20 cellular contexts compared by ENCODE assay signal in the genomic region with DNA sequence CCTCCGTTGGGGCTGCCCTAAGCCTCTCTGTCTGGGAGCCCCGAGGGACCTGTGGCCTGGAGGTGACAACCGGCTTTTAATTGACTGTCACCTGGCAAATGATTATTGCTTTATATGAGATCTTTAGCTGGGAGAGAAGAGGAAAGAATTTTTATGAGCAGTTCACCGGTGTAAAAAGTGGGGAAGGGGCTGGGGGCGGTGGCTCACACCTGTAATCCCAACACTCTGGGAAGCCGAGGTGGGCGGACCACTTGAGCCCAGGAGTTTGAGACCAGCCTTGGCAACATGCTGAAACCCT. TPM values are rescaled to one million over a fixed set of nuclear protein-coding genes. Genes with fewer than 3 reads are reported as not detected.
DNase-seq lines count a peak whose midpoint lies in the region; ATAC-seq and TF ChIP-seq lines count a peak whose summit lies in the region.
"Had no signal": no experiment of that assay in that cellular context is flagged by ENCODE, and none has a peak within 500 bp of the region (broad histone marks: within the 10 kb centered on the region; RNA-seq: fewer than 3 reads in every experiment).

No MANE protein-coding gene starts in this region.

- peaks cover 11% of the 10 kb centered on the region for H3K79me1 ChIP-seq in neuronal stem cell (ENCODE audit: low read depth, low read length)

- CTCF ChIA-PET in OCI-LY7 (lab: Charles Lee; ENCODE audit: unreplicated experiment), result interaction anchor here (1.1 kb wide), 1 partner anchor 20 kb away, joined by 4 read pairs; no protein-coding TSS in a partner anchor
- CTCF ChIA-PET in activated CD4-positive, alpha-beta T cell treated with anti-CD3 and anti-CD28 coated beads for 36 hours (lab: Charles Lee), result interaction anchor here (0.7 to 1.5 kb wide), 4 partner anchors 13 to 88 kb away, joined by 3 to 9 read pairs (median 4); no protein-coding TSS in a partner anchor

- WGBS in neuronal stem cell (ENCODE audit: extremely low coverage in 2 of 2, insufficient read length in 2 of 2, insufficient replicate concordance in 1 of 2), 2 donors, result no CpG with 5 or more reads among the region's 7 CpGs

- H4K8ac ChIP-seq in neuronal stem cell (ENCODE audit: low read depth, low read length), result no peak overlapping the region

- H2AK5ac ChIP-seq in neuronal stem cell (ENCODE audit: low read depth, low read length), result no peak overlapping the region

- H2BK5ac ChIP-seq in neuronal stem cell (ENCODE audit: low read length), result no peak overlapping the region

- no peak overlapping the region for H3K27ac Mint-ChIP-seq in activated T-cell treated with anti-CD3 and anti-CD28 coated beads, Interleukin-2, amount 50 U/mL, for 24 hours
- H3K27ac Mint-ChIP-seq in activated CD4-positive, alpha-beta T cell treated with anti-CD3 and anti-CD28 coated beads for 36 hours, result no peak overlapping the region

- peaks cover 5 to 23% (median 20%) of the 10 kb centered on the region in 11 experiments; a peak in 19 of 22 replicates for H4K20me1 ChIP-seq in BLaER1 treated with 17β-estradiol and CSF1 and Interleukin-3, amounts not matched to agents 10 nM and 100 nM
- peaks cover 9% of the 10 kb centered on the region for H4K20me1 ChIP-seq in OCI-LY7 (ENCODE audit: insufficient read depth, low read length)

- H3K79me2 ChIP-seq in OCI-LY7 (ENCODE audit: insufficient read depth, low read depth, low read length), result peaks cover 23% of the 10 kb centered on the region

- POLR2A ChIA-PET in OCI-LY7 (lab: Charles Lee), result interaction anchor here (0.6 kb wide), 2 partner anchors 9 to 617 kb away, joined by 3 to 4 read pairs; no protein-coding TSS in a partner anchor
- POLR2A ChIA-PET in activated CD4-positive, alpha-beta T cell treated with anti-CD3 and anti-CD28 coated beads for 36 hours (lab: Charles Lee), result no interaction called here

- no peaks in the 10 kb centered on the region for H3K9me3 ChIP-seq in BLaER1 treated with 17β-estradiol and CSF1 and Interleukin-3, amounts not matched to agents 10 nM and 100 nM (replicated peaks in 1 of 11)
- H3K9me3 ChIP-seq in OCI-LY7 (ENCODE audit: low read length) (no peaks in the 10 kb centered on the region), neuronal stem cell (replicated peaks in 1 of 2; ENCODE audit: control insufficient read depth in 2 of 2, insufficient read depth in 1 of 2, low read depth in 1 of 2, low read length in 2 of 2) (no peaks in the 10 kb centered on the region)
- H3K9me3 ChIP-seq: heart left ventricle, lower lobe of right lung had no signal

- intact Hi-C loops in OCI-LY7 (cut with micrococcal nuclease; ENCODE audit: unreplicated experiment), result no loop called here
- intact Hi-C loops in activated CD4-positive, alpha-beta T cell treated with anti-CD3 and anti-CD28 coated beads for 36 hours (cut with DNase I, micrococcal nuclease), result loop anchor here (5.0 to 10.0 kb wide), 2 partner anchors 64 to 163 kb away; partner anchors contain the start of gene GPR146 (in 1 of the 2)

- H2AFZ ChIP-seq in OCI-LY7 (ENCODE audit: low read length), result peak overlapping the region; percentile 38
- peak overlapping the region; percentile 87 for H2AFZ ChIP-seq in neuronal stem cell (ENCODE audit: low read length)

- no TSS peak for BruUV-seq in OCI-LY7 (replicated peaks; lab: Mats Ljungman, UMichigan)

- H4K91ac ChIP-seq in neuronal stem cell (ENCODE audit: low read depth, low read length, poor library complexity), result no peak overlapping the region

- peak overlapping the region in 8 of 11 experiments; percentile 63 to 94 (median 78); a peak in 15 of 22 replicates for H3K4me2 ChIP-seq in BLaER1 treated with 17β-estradiol and CSF1 and Interleukin-3, amounts not matched to agents 10 nM and 100 nM
- H3K4me2 ChIP-seq in OCI-LY7 (ENCODE audit: low read length) (peak overlapping the region; percentile 53), neuronal stem cell (ENCODE audit: insufficient read depth, low read length, poor library complexity, severe bottlenecking) (no peak overlapping the region)

- no peak overlapping the region for H2BK12ac ChIP-seq in neuronal stem cell (ENCODE audit: low read length)

- peak overlapping the region in 7 of 11 experiments; percentile 36 to 99 (median 63); a peak in 10 of 22 replicates for H3K27ac ChIP-seq in BLaER1 treated with 17β-estradiol and CSF1 and Interleukin-3, amounts not matched to agents 10 nM and 100 nM
- H3K27ac ChIP-seq in OCI-LY7 (ENCODE audit: low read depth, low read length, poor library complexity, severe bottlenecking) (peak overlapping the region; percentile 93), neuronal stem cell (replicated peaks; ENCODE audit: low read length) (no peak overlapping the region)
- H3K27ac ChIP-seq: heart left ventricle, lower lobe of right lung had no signal

- peaks cover 11% of the 10 kb centered on the region for H3K4me1 Mint-ChIP-seq in activated T-cell treated with anti-CD3 and anti-CD28 coated beads, Interleukin-2, amount 50 U/mL, for 24 hours (ENCODE audit: low read depth)
- peaks cover 11% of the 10 kb centered on the region for H3K4me1 Mint-ChIP-seq in activated CD4-positive, alpha-beta T cell treated with anti-CD3 and anti-CD28 coated beads for 36 hours

- peak; percentile 74 for DNase-seq in OCI-LY7 (ENCODE audit: low spot score)
- DNase-seq in epithelial cell of proximal tubule (ENCODE audit: low read depth), result no peak
- no peak for DNase-seq in neuronal stem cell (ENCODE audit: low spot score)
- DNase-seq in activated T-cell treated with anti-CD3 and anti-CD28 coated beads, Interleukin-2, amount 50 U/mL, for 24 hours, result no peak
- DNase-seq in NCI-H748 treated with DMSO at 0.1 percent for 48 hours (lab: John Stamatoyannopoulos, UW), result no peak
- no peak for DNase-seq in activated effector memory CD4-positive, alpha-beta T cell treated with Interleukin-2 at 50 U/mL for 16 hours
- no peak for DNase-seq in activated CD4-positive, alpha-beta T cell treated with anti-CD3 and anti-CD28 coated beads for 36 hours
- DNase-seq: activated CD4-positive, alpha-beta T cell treated with anti-CD3 and anti-CD28 coated beads for 48 hours; activated gamma-delta T cell; cerebellar nuclear complex; DMS79; heart left ventricle; lower lobe of right lung; NCI-H1092 treated with DMSO at 0.1 percent for 48 hours; NCI-H2029 treated with DMSO at 0.1 percent for 48 hours; stimulated activated CD4-positive, alpha-beta T cell treated with anti-CD3 and anti-CD28 coated beads, Interleukin-4, amount 100 ng/mL, for 4 hours had no signal

- no peaks in the 10 kb centered on the region for H3K9me3 Mint-ChIP-seq in activated T-cell treated with anti-CD3 and anti-CD28 coated beads, Interleukin-2, amount 50 U/mL, for 24 hours
- H3K9me3 Mint-ChIP-seq in activated CD4-positive, alpha-beta T cell treated with anti-CD3 and anti-CD28 coated beads for 36 hours (ENCODE audit: low read depth), result no peaks in the 10 kb centered on the region

- H3K4me3 ChIP-seq in BLaER1 treated with 17β-estradiol and CSF1 and Interleukin-3, amounts not matched to agents 10 nM and 100 nM, result no peak overlapping the region
- H3K4me3 ChIP-seq in OCI-LY7 (ENCODE audit: low read depth, low read length, poor library complexity, severe bottlenecking), result peak overlapping the region; percentile 6
- H3K4me3 ChIP-seq in epithelial cell of proximal tubule (ENCODE audit: low read depth, low read length), result peak overlapping the region; percentile 39
- H3K4me3 ChIP-seq in neuronal stem cell (ENCODE audit: low read length in 2 of 2), result no peak overlapping the region
- H3K4me3 ChIP-seq: heart left ventricle, K562, lower lobe of right lung had no signal

- no peak overlapping the region for H2BK15ac ChIP-seq in neuronal stem cell (ENCODE audit: low read length)

- peaks cover 15% of the 10 kb centered on the region for H3K36me3 Mint-ChIP-seq in activated T-cell treated with anti-CD3 and anti-CD28 coated beads, Interleukin-2, amount 50 U/mL, for 24 hours (ENCODE audit: low read depth)
- peaks cover 11% of the 10 kb centered on the region for H3K36me3 Mint-ChIP-seq in activated CD4-positive, alpha-beta T cell treated with anti-CD3 and anti-CD28 coated beads for 36 hours (ENCODE audit: low read depth)

- no peak overlapping the region for H3K4ac ChIP-seq in neuronal stem cell (ENCODE audit: low read length)

- no peak overlapping the region for H3K4me3 Mint-ChIP-seq in activated T-cell treated with anti-CD3 and anti-CD28 coated beads, Interleukin-2, amount 50 U/mL, for 24 hours
- H3K4me3 Mint-ChIP-seq in activated CD4-positive, alpha-beta T cell treated with anti-CD3 and anti-CD28 coated beads for 36 hours, result no peak overlapping the region

- no peak overlapping the region for H2BK120ac ChIP-seq in neuronal stem cell (ENCODE audit: low read depth, low read length)

- no peak overlapping the region for H3K23ac ChIP-seq in neuronal stem cell (ENCODE audit: low read depth, low read length, poor library complexity)

- H3K27me3 Mint-ChIP-seq in activated T-cell treated with anti-CD3 and anti-CD28 coated beads, Interleukin-2, amount 50 U/mL, for 24 hours, result no peaks in the 10 kb centered on the region
- H3K27me3 Mint-ChIP-seq in activated CD4-positive, alpha-beta T cell treated with anti-CD3 and anti-CD28 coated beads for 36 hours, result no peaks in the 10 kb centered on the region

- H3K27me3 ChIP-seq in BLaER1 treated with 17β-estradiol and CSF1 and Interleukin-3, amounts not matched to agents 10 nM and 100 nM, result peaks cover 0 to 7% (median 0%) of the 10 kb centered on the region in 11 experiments; a peak in 1 of 22 replicates
- no peaks in the 10 kb centered on the region for H3K27me3 ChIP-seq in neuronal stem cell (ENCODE audit: control insufficient read depth in 3 of 3, insufficient read depth in 3 of 3, low read depth in 1 of 3, low read length in 3 of 3)

- H3K18ac ChIP-seq in neuronal stem cell (ENCODE audit: low read length), result no peak overlapping the region

- H3K4me1 ChIP-seq in BLaER1 treated with 17β-estradiol and CSF1 and Interleukin-3, amounts not matched to agents 10 nM and 100 nM, result peaks cover 38 to 90% (median 86%) of the 10 kb centered on the region in 10 experiments
- H3K4me1 ChIP-seq in OCI-LY7 (ENCODE audit: insufficient read depth, low read length, poor library complexity, severe bottlenecking) (peaks cover 86% of the 10 kb centered on the region), neuronal stem cell (ENCODE audit: control insufficient read depth in 2 of 2, insufficient read depth in 1 of 2, low read depth in 1 of 2, low read length in 2 of 2) (peaks cover 11 to 29% of the 10 kb centered on the region in 2 donors)

- H3K36me3 ChIP-seq in BLaER1 treated with 17β-estradiol and CSF1 and Interleukin-3, amounts not matched to agents 10 nM and 100 nM, result peaks cover 4 to 10% (median 8%) of the 10 kb centered on the region in 11 experiments; a peak in 20 of 22 replicates
- H3K36me3 ChIP-seq in OCI-LY7 (ENCODE audit: insufficient read depth, low read length) (peaks cover 5% of the 10 kb centered on the region), neuronal stem cell (replicated peaks in 1 of 2; ENCODE audit: control insufficient read depth in 2 of 2, insufficient read depth in 2 of 2, low read length in 2 of 2) (peaks cover 0 to 5% of the 10 kb centered on the region in 2 donors)

- no peak for ATAC-seq in activated CD4-positive, alpha-beta T cell treated with anti-CD3 and anti-CD28 coated beads for 36 hours
- ATAC-seq: heart left ventricle, K562, lower lobe of right lung had no signal

- TF ChIP-seq CTCF in OCI-LY7 (conservative IDR thresholded peaks at IDR 0.05; ENCODE audit: low read length) (no peak), epithelial cell of proximal tubule (conservative IDR thresholded peaks at IDR 0.05; ENCODE audit: low read depth, low read length) (no peak)

- peak overlapping the region; percentile 27 for H3K14ac ChIP-seq in neuronal stem cell (ENCODE audit: low read length)

- peak overlapping the region in 5 of 11 experiments; percentile 21 to 60 (median 49); a peak in 7 of 22 replicates for H3K9ac ChIP-seq in BLaER1 treated with 17β-estradiol and CSF1 and Interleukin-3, amounts not matched to agents 10 nM and 100 nM
- no peak overlapping the region for H3K9ac ChIP-seq in neuronal stem cell (ENCODE audit: low read depth, low read length, poor library complexity)

- H3K9me2 ChIP-seq in OCI-LY7 (ENCODE audit: insufficient read depth, low read length), result no peaks in the 10 kb centered on the region

RNA-seq across cellular contexts. Expression of gene COX19, which starts 2.6 kb away (rescaled TPM):
- total RNA-seq in OCI-LY7 (2014; rRNA removed; shearing (Covaris generic)), result 20.3 and 23.2 TPM in 2 replicates
- total RNA-seq in OCI-LY7 (2022) (43.1 and 45.7 TPM in 2 replicates), epithelial cell of proximal tubule (4.6 and 5.4 TPM in 2 replicates)
- polyA plus RNA-seq in neuronal stem cell (2013, experiment 1 of 2), result 8.7 TPM
- polyA plus RNA-seq in neuronal stem cell (2013, experiment 2 of 2), result 8.9 TPM
- total RNA-seq in activated CD4-positive, alpha-beta T cell treated with anti-CD3 and anti-CD28 coated beads for 36 hours, result 10 to 100 TPM; 11.3 to 14.6 TPM

RNA-seq across cellular contexts. Expression of gene CYP2W1, which starts 5.0 kb away (rescaled TPM):
- 0.31 TPM in 1 of 2 replicates, not detected in the other for total RNA-seq in OCI-LY7 (2014; rRNA removed; shearing (Covaris generic))
- 1.3 and 1.5 TPM in 2 replicates for total RNA-seq in OCI-LY7 (2022)
- total RNA-seq in epithelial cell of proximal tubule, result not detected in 2 replicates
- not detected for polyA plus RNA-seq in neuronal stem cell (2013, experiment 1 of 2)
- polyA plus RNA-seq in neuronal stem cell (2013, experiment 2 of 2), result not detected
- total RNA-seq in activated CD4-positive, alpha-beta T cell treated with anti-CD3 and anti-CD28 coated beads for 36 hours, result not detected
- total RNA-seq: fibroblast of lung, heart left ventricle, K562, lower lobe of right lung, pulmonary artery endothelial cell had no signal
- polyA plus RNA-seq: fibroblast of lung, heart left ventricle, K562 had no signal

RNA-seq across cellular contexts. Expression of gene ADAP1, which starts 23.5 kb away (rescaled TPM):
- 0.41 and 2.4 TPM in 2 replicates for total RNA-seq in OCI-LY7 (2014; rRNA removed; shearing (Covaris generic))
- 7.0 and 7.7 TPM in 2 replicates for total RNA-seq in OCI-LY7 (2022)
- 3.9 and 7.2 TPM in 2 replicates for total RNA-seq in epithelial cell of proximal tubule
- polyA plus RNA-seq in neuronal stem cell (2013, experiment 1 of 2), result 0.50 TPM
- polyA plus RNA-seq in neuronal stem cell (2013, experiment 2 of 2), result 0.48 TPM
- total RNA-seq in activated CD4-positive, alpha-beta T cell treated with anti-CD3 and anti-CD28 coated beads for 36 hours, result 10 to 100 TPM; 13.1 to 14.8 TPM

Comparison
In these comparisons a context has a peak if more than half of its experiments do, and no peak if none do; other contexts are left out.
1. H3K4me3 ChIP-seq: peak in OCI-LY7 (single experiment) and epithelial cell of proximal tubule (single experiment); none in BLaER1 treated with 17β-estradiol and CSF1 and Interleukin-3, amounts not matched to agents 10 nM and 100 nM (0 of 10) and neuronal stem cell (0 of 2).